Comparison of ENCODE assay signal across 8 cellular contexts in genomic region chr16:46859719-46860152, GRCh38. TPM values are rescaled to one million over a fixed set of nuclear protein-coding genes. Genes with fewer than 3 reads are reported as not detected.
DNase-seq lines count a peak whose midpoint lies in the region; ATAC-seq and TF ChIP-seq lines count a peak whose summit lies in the region.

No MANE protein-coding gene starts in this region.

- TF ChIP-seq CTCF in kidney epithelial cell (IDR thresholded peaks at IDR 0.05; ENCODE audit: insufficient read depth, low read length, poor library complexity, severe bottlenecking) (no peak), vagina (IDR thresholded peaks at IDR 0.05) (no peak)

- peaks cover 16% of the 10 kb centered on the region for H3K4me1 Mint-ChIP-seq in activated T-cell treated with anti-CD3 and anti-CD28 coated beads, Interleukin-2, amount 50 U/mL, for 4 hours (ENCODE audit: low read depth)

- H3K27ac ChIP-seq in vagina: no peak overlapping the region

- peaks cover 3% of the 10 kb centered on the region for H3K27me3 Mint-ChIP-seq in activated T-cell treated with anti-CD3 and anti-CD28 coated beads, Interleukin-2, amount 50 U/mL, for 4 hours (ENCODE audit: low read depth)

- H3K27me3 ChIP-seq in kidney epithelial cell (ENCODE audit: control insufficient read depth, insufficient read depth, low read length) (no peaks in the 10 kb centered on the region), vagina (no peaks in the 10 kb centered on the region)

- no peaks in the 10 kb centered on the region for H3K9me3 Mint-ChIP-seq in activated T-cell treated with anti-CD3 and anti-CD28 coated beads, Interleukin-2, amount 50 U/mL, for 4 hours

- H3K36me3 Mint-ChIP-seq in activated T-cell treated with anti-CD3 and anti-CD28 coated beads, Interleukin-2, amount 50 U/mL, for 4 hours (ENCODE audit: insufficient read depth): no peaks in the 10 kb centered on the region

- H3K4me1 ChIP-seq in vagina: no peaks in the 10 kb centered on the region

- peak; percentile 44 to 74 for ATAC-seq in activated T-cell treated with anti-CD3 and anti-CD28 coated beads, Interleukin-2, amount 50 U/mL, for 4 hours
- no peak for ATAC-seq in GM18870 (IDR thresholded peaks at IDR 0.05; ENCODE audit: unreplicated experiment)

- DNase-seq in stimulated activated CD4-positive, alpha-beta T cell treated with anti-CD3 and anti-CD28 coated beads, Interleukin-12 subunit alpha, Interleukin-12 subunit beta, amount 100 ng/mL, for 48 hours (ENCODE audit: low read depth in 2 of 3, low spot score in 1 of 3): peak; percentile 48 to 53 (median 51)
- no peak for DNase-seq in stimulated activated CD4-positive, alpha-beta T cell treated with anti-CD3 and anti-CD28 coated beads, Interleukin-4, amount 100 ng/mL, for 4 hours
- DNase-seq in activated T-cell treated with anti-CD3 and anti-CD28 coated beads, Interleukin-2, amount 50 U/mL, for 4 hours: no peak
- peak; percentile 70 for DNase-seq in kidney epithelial cell (ENCODE audit: low read depth)
- no peak for DNase-seq in vagina (ENCODE audit: extremely low spot score in 2 of 2)
- no peak for DNase-seq in NCI-H82 treated with DMSO at 0.1 percent for 48 hours (lab: John Stamatoyannopoulos, UW; ENCODE audit: unreplicated experiment)
- DNase-seq in Ammon's horn (ENCODE audit: low spot score): no peak

- H3K9me3 ChIP-seq in vagina: no peaks in the 10 kb centered on the region

- intact Hi-C loops in vagina (cut with DNase I): no loop called here

- TF ChIP-seq POLR2A in vagina (IDR thresholded peaks at IDR 0.05): no peak

- H3K4me3 Mint-ChIP-seq in activated T-cell treated with anti-CD3 and anti-CD28 coated beads, Interleukin-2, amount 50 U/mL, for 4 hours: no peak overlapping the region

- H3K36me3 ChIP-seq in kidney epithelial cell (ENCODE audit: control insufficient read depth, insufficient read depth, low read length) (no peaks in the 10 kb centered on the region), vagina (no peaks in the 10 kb centered on the region)

- H3K4me3 ChIP-seq in kidney epithelial cell (ENCODE audit: low read depth, low read length) (no peak overlapping the region), vagina (no peak overlapping the region)

RNA-seq across cellular contexts. Expression of gene GPT2, which starts 24.4 kb away (rescaled TPM):
- 10 to 100 TPM in 2 of 3 donors, 1 to 10 TPM in 1; 8.8 to 18.1 (median 11.2) TPM for total RNA-seq in activated T-cell treated with anti-CD3 and anti-CD28 coated beads, Interleukin-2, amount 50 U/mL, for 4 hours
- total RNA-seq in kidney epithelial cell (71.2 and 73.3 TPM in 2 replicates), vagina (18.4 TPM)

RNA-seq across cellular contexts. Expression of gene C16orf87, which starts 28.8 kb away (rescaled TPM):
- total RNA-seq in activated T-cell treated with anti-CD3 and anti-CD28 coated beads, Interleukin-2, amount 50 U/mL, for 4 hours: 10 to 100 TPM; 19.5 to 24.8 (median 22.4) TPM
- total RNA-seq in kidney epithelial cell (7.5 and 10.1 TPM in 2 replicates), vagina (7.9 TPM)

Comparison
In these comparisons a context has a peak if more than half of its experiments do, and no peak if none do; other contexts are left out.
1. DNase-seq: peak in stimulated activated CD4-positive, alpha-beta T cell treated with anti-CD3 and anti-CD28 coated beads, Interleukin-12 subunit alpha, Interleukin-12 subunit beta, amount 100 ng/mL, for 48 hours (3 of 3) and kidney epithelial cell (single experiment); none in stimulated activated CD4-positive, alpha-beta T cell treated with anti-CD3 and anti-CD28 coated beads, Interleukin-4, amount 100 ng/mL, for 4 hours (0 of 2), activated T-cell treated with anti-CD3 and anti-CD28 coated beads, Interleukin-2, amount 50 U/mL, for 4 hours (single experiment), vagina (0 of 2), NCI-H82 treated with DMSO at 0.1 percent for 48 hours (single experiment) and Ammon's horn (single experiment).